In genomic region chr17:57892146-57892819, GRCh38 we compare ENCODE assay signal across 8 cellular contexts. TPM values are rescaled to one million over a fixed set of nuclear protein-coding genes. Genes with fewer than 3 reads are reported as not detected.
DNase-seq lines count a peak whose midpoint lies in the region; ATAC-seq and TF ChIP-seq lines count a peak whose summit lies in the region.

No MANE protein-coding gene starts in this region.

- peaks cover 11% of the 10 kb centered on the region for H3K36me3 Mint-ChIP-seq in dendritic cell treated with granulocyte-macrophage colony-stimulating factor and Interleukin-4, amounts not matched to agents 40 ng/mL and 50 ng/mL, for 4 days (ENCODE audit: low read depth)

- peaks cover 12% of the 10 kb centered on the region for H3K4me1 ChIP-seq in HAP-1

- 40% methylated on average over 6 of the region's 6 CpGs for WGBS in lower leg skin, 2 donors

- no peaks in the 10 kb centered on the region for H3K9me3 ChIP-seq in HAP-1

- in situ Hi-C loops in HAP-1 (cut with MboI; ENCODE audit: low sequenced_read_pairs) = loop anchor here (10.0 kb wide), 1 partner anchor 103 kb away; no protein-coding TSS in a partner anchor

- no peak for ATAC-seq in GM18907 (IDR thresholded peaks at IDR 0.05; ENCODE audit: unreplicated experiment)

- H3K4me1 Mint-ChIP-seq in dendritic cell treated with granulocyte-macrophage colony-stimulating factor and Interleukin-4, amounts not matched to agents 40 ng/mL and 50 ng/mL, for 4 days (ENCODE audit: low read depth) = peaks cover 61% of the 10 kb centered on the region

- intact Hi-C loops in dendritic cell treated with granulocyte-macrophage colony-stimulating factor and Interleukin-4, amounts not matched to agents 40 ng/mL and 50 ng/mL, for 4 days (cut with micrococcal nuclease) = no loop called here
- intact Hi-C loops in lower leg skin (cut with DNase I; ENCODE audit: low total_unique reads) = no loop called here

- peak overlapping the region; percentile 94 for H3K27ac Mint-ChIP-seq in dendritic cell treated with granulocyte-macrophage colony-stimulating factor and Interleukin-4, amounts not matched to agents 40 ng/mL and 50 ng/mL, for 4 days

- H3K9me3 Mint-ChIP-seq in dendritic cell treated with granulocyte-macrophage colony-stimulating factor and Interleukin-4, amounts not matched to agents 40 ng/mL and 50 ng/mL, for 4 days = no peaks in the 10 kb centered on the region

- H3K4me3 ChIP-seq in HAP-1 = no peak overlapping the region
- no peak overlapping the region for H3K4me3 ChIP-seq in lower leg skin (ENCODE audit: low read depth, poor library complexity, severe bottlenecking)

- H3K27me3 Mint-ChIP-seq in dendritic cell treated with granulocyte-macrophage colony-stimulating factor and Interleukin-4, amounts not matched to agents 40 ng/mL and 50 ng/mL, for 4 days = no peaks in the 10 kb centered on the region

- peak in 12 of 14 donors; percentile 66 to 89 (median 78) for DNase-seq in C1 segment of cervical spinal cord (lab: John Stamatoyannopoulos, UW)
- peak; percentile 49 to 90 for DNase-seq in HAP-1 (ENCODE audit: low spot score in 2 of 2)
- DNase-seq in NCI-H524 treated with DMSO at 0.1 percent for 48 hours (lab: John Stamatoyannopoulos, UW) = peak; percentile 54
- DNase-seq in activated CD4-positive, alpha-beta T cell treated with anti-CD3 and anti-CD28 coated beads, Interleukin-2, amount 50 U/mL, for 48 hours = peak; percentile 87 to 89
- peak; percentile 80 to 96 for DNase-seq in lower leg skin (ENCODE audit: low spot score in 2 of 2)
- peak; percentile 82 to 86 for DNase-seq in stimulated activated CD4-positive, alpha-beta T cell treated with anti-CD3 and anti-CD28 coated beads, Interleukin-2, amount 100 ng/mL, for 48 hours

- TF ChIP-seq POLR2A in lower leg skin (IDR thresholded peaks at IDR 0.05) = no peak

- no peaks in the 10 kb centered on the region for H3K36me3 ChIP-seq in HAP-1 (replicated peaks)

- H3K27me3 ChIP-seq in HAP-1 (ENCODE audit: low read depth) = no peaks in the 10 kb centered on the region

- peak in 1 of 3 donors; percentile 89 for TF ChIP-seq CTCF in lower leg skin (IDR thresholded peaks at IDR 0.05)

- peak overlapping the region; percentile 80 for H3K4me3 Mint-ChIP-seq in dendritic cell treated with granulocyte-macrophage colony-stimulating factor and Interleukin-4, amounts not matched to agents 40 ng/mL and 50 ng/mL, for 4 days

RNA-seq across cellular contexts. Expression of gene MRPS23, which starts 42.4 kb away (rescaled TPM):
- 10 to 100 TPM; 12.2 to 17.8 (median 15.0) TPM for total RNA-seq in lower leg skin
